ENCODE assay signal across 24 cellular contexts in the genomic region with DNA sequence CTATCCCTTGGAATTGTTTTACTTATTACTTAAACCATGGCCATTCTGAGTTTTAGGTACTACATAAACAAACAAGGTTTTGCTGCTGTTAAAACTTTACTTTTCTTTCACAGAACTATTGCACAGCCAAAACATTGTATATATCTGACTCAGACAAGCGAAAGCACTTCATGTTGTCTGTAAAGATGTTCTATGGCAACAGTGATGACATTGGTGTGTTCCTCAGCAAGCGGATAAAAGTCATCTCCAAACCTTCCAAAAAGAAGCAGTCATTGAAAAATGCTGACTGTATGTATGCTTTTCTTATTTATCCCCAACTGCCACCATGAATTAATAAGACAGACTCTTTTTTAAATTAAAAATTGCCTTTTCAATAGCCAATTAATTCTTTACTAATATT.
DNase-seq lines count a peak whose midpoint lies in the region; ATAC-seq, FAIRE-seq and TF ChIP-seq lines count a peak whose summit lies in the region.
"Had no signal": no experiment of that assay in that cellular context is flagged by ENCODE, and none has a peak within 500 bp of the region (broad histone marks: within the 10 kb centered on the region; RNA-seq: fewer than 3 reads in every experiment).

No MANE protein-coding gene starts in this region.

- POLR2A ChIA-PET in WTC11 (lab: Charles Lee) (no interaction called here), HepG2 (lab: Yijun Ruan, JAX) (no interaction called here)

- H3K27ac ChIP-seq in psoas muscle, result peak overlapping the region; percentile 30
- H3K27ac ChIP-seq in HepG2 (ENCODE audit: extremely low read length, insufficient read depth, low read length), result no peak overlapping the region
- H3K27ac ChIP-seq: parathyroid adenoma, spleen had no signal

- H3K4me3 Mint-ChIP-seq in WTC11, result no peak overlapping the region
- H3K4me3 Mint-ChIP-seq: activated CD4-positive, alpha-beta memory T cell treated with anti-CD3 and anti-CD28 coated beads for 36 hours; effector memory CD8-positive, alpha-beta T cell; naive thymus-derived CD4-positive, alpha-beta T cell had no signal

- no peaks in the 10 kb centered on the region for H3K79me2 ChIP-seq in HepG2 (ENCODE audit: insufficient read depth, low read length)
- H3K79me2 ChIP-seq: parathyroid adenoma had no signal

- peaks cover 38% of the 10 kb centered on the region for H3K36me3 Mint-ChIP-seq in WTC11

- no peaks in the 10 kb centered on the region for H3K27me3 Mint-ChIP-seq in WTC11 (ENCODE audit: low read depth)
- H3K27me3 Mint-ChIP-seq: activated CD4-positive, alpha-beta memory T cell treated with anti-CD3 and anti-CD28 coated beads for 36 hours; effector memory CD8-positive, alpha-beta T cell; naive thymus-derived CD4-positive, alpha-beta T cell had no signal

- H3K4me3 ChIP-seq in fibroblast of mammary gland (ENCODE audit: control insufficient read depth, low read depth, low read length) (no peak overlapping the region), psoas muscle (no peak overlapping the region), HepG2 (replicated peaks in 1 of 3; ENCODE audit: insufficient read depth in 1 of 3, low read depth in 2 of 3, low read length in 3 of 3) (no peak overlapping the region), mucosa of descending colon (no peak overlapping the region)
- H3K4me3 ChIP-seq: spleen had no signal

- TF ChIP-seq RAD21 in HepG2 (CRISPR knock-in tag; IDR thresholded peaks at IDR 0.05), result no peak

- in situ Hi-C loops in HepG2 (cut with HindIII; ENCODE audit: extremely low pct_ligation_motif_present, low pct_unique_long_range_greater_than_20kb), result loop anchor here (25.0 kb wide), 1 partner anchor 383 kb away; no protein-coding TSS in a partner anchor

- H3K4me1 ChIP-seq in psoas muscle (peaks cover 10% of the 10 kb centered on the region), HepG2 (ENCODE audit: insufficient read depth, low read length) (no peaks in the 10 kb centered on the region), mucosa of descending colon (ENCODE audit: low read depth) (no peaks in the 10 kb centered on the region)
- H3K4me1 ChIP-seq: parathyroid adenoma, spleen had no signal

- peak; percentile 48 for FAIRE-seq in GM12892 (lab: Jason Lieb, UNC)
- FAIRE-seq in HepG2 (lab: Jason Lieb, UNC), result no peak
- FAIRE-seq: urothelium cell line had no signal

- H3K9me3 ChIP-seq in psoas muscle (no peaks in the 10 kb centered on the region), HepG2 (ENCODE audit: low read length) (no peaks in the 10 kb centered on the region), mucosa of descending colon (no peaks in the 10 kb centered on the region)
- H3K9me3 ChIP-seq: spleen had no signal

- H2AFZ ChIP-seq in HepG2 (ENCODE audit: low read length), result no peak overlapping the region
- H2AFZ ChIP-seq: parathyroid adenoma had no signal

- no peak for TF ChIP-seq EP300 in HepG2 (IDR thresholded peaks at IDR 0.05; ENCODE audit: low read depth in 2 of 2, low read length in 2 of 2)
- no peak for TF ChIP-seq EP300 in HepG2 (CRISPR knock-in tag; IDR thresholded peaks at IDR 0.05; ENCODE audit: borderline replicate concordance)

- peak overlapping the region; percentile 23; the same call in 1 of the 2 replicates for H3K27ac Mint-ChIP-seq in WTC11
- H3K27ac Mint-ChIP-seq: activated CD4-positive, alpha-beta memory T cell treated with anti-CD3 and anti-CD28 coated beads for 36 hours; effector memory CD8-positive, alpha-beta T cell; naive thymus-derived CD4-positive, alpha-beta T cell had no signal

- no peak for TF ChIP-seq POLR2A in GM12892 (IDR thresholded peaks at IDR 0.05; ENCODE audit: low read depth, low read length)
- TF ChIP-seq POLR2A in HepG2 (IDR thresholded peaks at IDR 0.05; ENCODE audit: insufficient read depth in 1 of 2, low read depth in 2 of 2, low read length in 2 of 2), result no peak

- intact Hi-C loops in psoas muscle (cut with DNase I) (no loop called here), HepG2 (cut with micrococcal nuclease; ENCODE audit: unreplicated experiment) (no loop called here), mucosa of descending colon (cut with DNase I, micrococcal nuclease) (no loop called here)

- H3K4me1 Mint-ChIP-seq in WTC11, result peaks cover 50% of the 10 kb centered on the region

- H3K36me3 ChIP-seq in psoas muscle (ENCODE audit: insufficient read depth in 1 of 2, low read depth in 1 of 2), result peaks cover 2 to 45% of the 10 kb centered on the region in 2 donors
- peaks cover 14 to 41% of the 10 kb centered on the region in 2 experiments for H3K36me3 ChIP-seq in HepG2 (replicated peaks in 1 of 2; ENCODE audit: control insufficient read depth in 1 of 2, insufficient read depth in 2 of 2, low read length in 2 of 2)
- no peaks in the 10 kb centered on the region for H3K36me3 ChIP-seq in mucosa of descending colon (ENCODE audit: low read depth)

- CTCF ChIA-PET in WTC11 (lab: Charles Lee) (interaction anchor here (2.2 to 2.4 kb wide), 2 partner anchors 10 to 90 kb away, joined by 11 to 13 read pairs; no protein-coding TSS in a partner anchor), HepG2 (lab: Yijun Ruan, JAX; ENCODE audit: low intra/inter-chr PET ratio, low total read pairs) (no interaction called here)

- H3K9me3 Mint-ChIP-seq in WTC11, result no peaks in the 10 kb centered on the region
- H3K9me3 Mint-ChIP-seq: activated CD4-positive, alpha-beta memory T cell treated with anti-CD3 and anti-CD28 coated beads for 36 hours; effector memory CD8-positive, alpha-beta T cell had no signal

- H3K27me3 ChIP-seq in psoas muscle (ENCODE audit: insufficient read depth in 3 of 3, low read length in 2 of 3) (no peaks in the 10 kb centered on the region), HepG2 (ENCODE audit: control insufficient read depth in 1 of 2, insufficient read depth in 2 of 2, low read length in 2 of 2) (no peaks in the 10 kb centered on the region)
- H3K27me3 ChIP-seq: spleen had no signal

- BruUV-seq in HepG2 (replicated peaks; lab: Mats Ljungman, UMichigan), result no TSS peak

- no peak overlapping the region for H3K4me2 ChIP-seq in HepG2 (ENCODE audit: low read depth, low read length)

- no peaks in the 10 kb centered on the region for H4K20me1 ChIP-seq in HepG2 (ENCODE audit: insufficient read depth, low read length)

- WGBS in psoas muscle, 3 donors, result 97 to 100% (median 98%) methylated on average over 2 of the region's 2 CpGs
- 98% methylated on average over 2 of the region's 2 CpGs for WGBS in HepG2 (ENCODE audit: low lambda C conversion rate)

- TF ChIP-seq CTCF in WTC11 (IDR thresholded peaks at IDR 0.05) (no peak), fibroblast of mammary gland (conservative IDR thresholded peaks at IDR 0.05; ENCODE audit: control insufficient read depth, insufficient read depth, low read depth, low read length) (no peak), psoas muscle (IDR thresholded peaks at IDR 0.05) (no peak), HepG2 (CRISPR knock-in tag; IDR thresholded peaks at IDR 0.05) (no peak), mucosa of descending colon (IDR thresholded peaks at IDR 0.05) (no peak)

- H3K9ac ChIP-seq in HepG2 (ENCODE audit: insufficient read depth, low read depth, low read length), result no peak overlapping the region
- H3K9ac ChIP-seq: parathyroid adenoma had no signal

- no peak for ATAC-seq in WTC11
- no peak for ATAC-seq in psoas muscle
- ATAC-seq in HepG2, result no peak
- no peak for ATAC-seq in mucosa of descending colon
- ATAC-seq: effector memory CD8-positive, alpha-beta T cell; naive thymus-derived CD4-positive, alpha-beta T cell had no signal

- DNase-seq in GM12892 (ENCODE audit: insufficient read length) (no peak), WTC11 (ENCODE audit: low spot score) (no peak), fibroblast of mammary gland (ENCODE audit: low read depth) (peak; percentile 47), psoas muscle (no peak), H4 (ENCODE audit: low spot score) (no peak), SIG-M5 (lab: John Stamatoyannopoulos, UW) (no peak), HepG2 (ENCODE audit: low spot score) (no peak), mucosa of descending colon (no peak)
- DNase-seq: activated CD4-positive, alpha-beta memory T cell treated with anti-CD3 and anti-CD28 coated beads for 36 hours; activated gamma-delta T cell treated with Interleukin-2 at 50 U/mL for 16 hours; activated T-cell treated with anti-CD3 and anti-CD28 coated beads for 4 hours; effector memory CD8-positive, alpha-beta T cell; foreskin fibroblast; hypothalamus; Karpas-422; mammary epithelial cell; naive thymus-derived CD4-positive, alpha-beta T cell; NCI-H1417; NCI-H2171; SHP77 treated with DMSO at 0.1 percent for 48 hours; spleen; T-helper 2 cell had no signal

TF ChIP-seq in HepG2, 621 proteins besides CTCF, POLR2A, EP300 and RAD21 (continues in another document):
- TF ChIP-seq ZNF792 (CRISPR knock-in tag; IDR thresholded peaks at IDR 0.05) (no peak), RBAK (CRISPR knock-in tag; IDR thresholded peaks at IDR 0.05) (no peak), HNRNPK (IDR thresholded peaks at IDR 0.05; ENCODE audit: low read depth, low read length, poor library complexity, severe bottlenecking) (no peak), ONECUT2 (CRISPR knock-in tag; IDR thresholded peaks at IDR 0.05) (no peak), U2AF2 (IDR thresholded peaks at IDR 0.05; ENCODE audit: low read depth, low read length) (no peak), NAIF1 (CRISPR knock-in tag; IDR thresholded peaks at IDR 0.05; ENCODE audit: borderline replicate concordance) (no peak)
- TF ChIP-seq, protein P1, sequence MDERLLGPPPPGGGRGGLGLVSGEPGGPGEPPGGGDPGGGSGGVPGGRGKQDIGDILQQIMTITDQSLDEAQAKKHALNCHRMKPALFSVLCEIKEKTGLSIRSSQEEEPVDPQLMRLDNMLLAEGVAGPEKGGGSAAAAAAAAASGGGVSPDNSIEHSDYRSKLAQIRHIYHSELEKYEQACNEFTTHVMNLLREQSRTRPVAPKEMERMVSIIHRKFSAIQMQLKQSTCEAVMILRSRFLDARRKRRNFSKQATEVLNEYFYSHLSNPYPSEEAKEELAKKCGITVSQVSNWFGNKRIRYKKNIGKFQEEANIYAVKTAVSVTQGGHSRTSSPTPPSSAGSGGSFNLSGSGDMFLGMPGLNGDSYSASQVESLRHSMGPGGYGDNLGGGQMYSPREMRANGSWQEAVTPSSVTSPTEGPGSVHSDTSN (CRISPR knock-in tag; IDR thresholded peaks at IDR 0.05), result no peak
- TF ChIP-seq, protein P2, sequence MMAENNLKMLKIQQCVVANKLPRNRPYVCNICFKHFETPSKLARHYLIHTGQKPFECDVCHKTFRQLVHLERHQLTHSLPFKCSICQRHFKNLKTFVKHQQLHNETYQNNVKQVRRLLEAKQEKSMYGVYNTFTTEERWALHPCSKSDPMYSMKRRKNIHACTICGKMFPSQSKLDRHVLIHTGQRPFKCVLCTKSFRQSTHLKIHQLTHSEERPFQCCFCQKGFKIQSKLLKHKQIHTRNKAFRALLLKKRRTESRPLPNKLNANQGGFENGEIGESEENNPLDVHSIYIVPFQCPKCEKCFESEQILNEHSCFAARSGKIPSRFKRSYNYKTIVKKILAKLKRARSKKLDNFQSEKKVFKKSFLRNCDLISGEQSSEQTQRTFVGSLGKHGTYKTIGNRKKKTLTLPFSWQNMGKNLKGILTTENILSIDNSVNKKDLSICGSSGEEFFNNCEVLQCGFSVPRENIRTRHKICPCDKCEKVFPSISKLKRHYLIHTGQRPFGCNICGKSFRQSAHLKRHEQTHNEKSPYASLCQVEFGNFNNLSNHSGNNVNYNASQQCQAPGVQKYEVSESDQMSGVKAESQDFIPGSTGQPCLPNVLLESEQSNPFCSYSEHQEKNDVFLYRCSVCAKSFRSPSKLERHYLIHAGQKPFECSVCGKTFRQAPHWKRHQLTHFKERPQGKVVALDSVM (CRISPR knock-in tag; IDR thresholded peaks at IDR 0.05), result no peak
